ENCODE assay signal across 8 cellular contexts in the genomic region with DNA sequence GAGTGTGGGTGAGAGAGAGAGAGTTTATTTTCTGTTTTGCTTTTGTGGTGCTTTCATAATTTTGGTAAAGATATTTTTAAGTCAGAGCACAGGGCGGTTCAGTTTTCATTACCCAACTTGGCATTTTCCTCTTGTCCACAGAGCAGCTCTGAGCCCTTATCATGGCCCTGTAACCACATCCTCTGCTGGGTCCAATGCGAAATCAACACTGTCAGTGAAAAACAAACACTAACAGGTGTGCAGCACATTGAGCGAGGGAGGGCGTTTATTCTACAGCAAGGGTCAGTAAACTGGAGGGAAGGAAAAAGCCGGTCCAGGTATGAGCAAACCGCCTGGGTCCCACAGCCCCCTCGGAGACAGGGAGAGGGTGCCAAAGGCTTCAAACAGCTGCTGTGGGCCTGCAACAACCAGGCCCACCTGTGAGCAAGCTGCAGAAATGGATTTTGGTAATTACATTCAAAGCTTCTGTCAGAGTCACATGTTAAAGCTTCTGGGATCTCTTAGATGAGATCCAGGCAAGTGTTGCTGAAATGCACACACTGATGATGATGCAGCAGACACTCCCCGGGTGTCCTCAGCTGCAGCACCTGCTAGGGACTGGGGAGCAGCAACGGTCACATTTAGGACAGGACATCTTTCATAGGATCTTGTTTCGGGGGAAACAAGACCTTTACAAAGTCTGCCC.
DNase-seq lines count a peak whose midpoint lies in the region; ATAC-seq and TF ChIP-seq lines count a peak whose summit lies in the region.

No MANE protein-coding gene starts in this region.

- H2BK120ac ChIP-seq in mesenchymal stem cell (ENCODE audit: low read depth, low read length): no peak overlapping the region

- no peak overlapping the region for H2BK5ac ChIP-seq in mesenchymal stem cell (ENCODE audit: low read depth, low read length, poor library complexity, severe bottlenecking)

- H3K4me2 ChIP-seq in mesenchymal stem cell (ENCODE audit: low read length, poor library complexity, severe bottlenecking): no peak overlapping the region

- H3K36me3 ChIP-seq in GM06990 (ENCODE audit: control insufficient read depth, insufficient read depth, low read length): no peaks in the 10 kb centered on the region
- no peaks in the 10 kb centered on the region for H3K36me3 ChIP-seq in mesenchymal stem cell (ENCODE audit: control insufficient read depth in 1 of 2, insufficient read depth in 2 of 2, low read depth in 1 of 2, low read length in 2 of 2)
- H3K36me3 ChIP-seq in left lung: no peaks in the 10 kb centered on the region

- H3K4ac ChIP-seq in mesenchymal stem cell (ENCODE audit: low read depth in 1 of 2, low read length in 2 of 2): no peak overlapping the region

- no peak overlapping the region for H3K23ac ChIP-seq in mesenchymal stem cell (ENCODE audit: low read length in 2 of 2)

- no peaks in the 10 kb centered on the region for H3K79me1 ChIP-seq in mesenchymal stem cell (replicated peaks; ENCODE audit: low read length, poor library complexity, severe bottlenecking)

- peak; percentile 91 for ATAC-seq in GM21367 (IDR thresholded peaks at IDR 0.05; ENCODE audit: unreplicated experiment)
- ATAC-seq in HG03571 (IDR thresholded peaks at IDR 0.05; ENCODE audit: unreplicated experiment): peak; percentile 80
- no peak for ATAC-seq in left lung

- no peak overlapping the region for H3K9ac ChIP-seq in mesenchymal stem cell (ENCODE audit: low read length)

- 83% methylated on average over 10 of the region's 10 CpGs for WGBS in mesenchymal stem cell

- DNase-seq in GM06990 (ENCODE audit: extremely low read depth, insufficient read length) (peak; percentile 26), SHP77 treated with DMSO at 0.1 percent for 48 hours (lab: John Stamatoyannopoulos, UW) (peak; percentile 84), mesenchymal stem cell (peak; percentile 6), UCSD-AML1 (lab: John Stamatoyannopoulos, UW; ENCODE audit: unreplicated experiment) (no peak), amniotic stem cell (lab: John Stamatoyannopoulos, UW) (no peak), left lung (no peak)

- no peak overlapping the region for H3K14ac ChIP-seq in mesenchymal stem cell (ENCODE audit: low read length in 2 of 2)

- no peak overlapping the region for H3K4me3 ChIP-seq in GM06990 (replicated peaks; ENCODE audit: low read depth, low read length)
- H3K4me3 ChIP-seq in mesenchymal stem cell (ENCODE audit: insufficient read depth in 1 of 2, low read depth in 1 of 2, low read length in 2 of 2): no peak overlapping the region
- no peak overlapping the region for H3K4me3 ChIP-seq in left lung

- TF ChIP-seq CTCF in GM06990 (IDR thresholded peaks at IDR 0.05; ENCODE audit: insufficient read depth, low read length, poor library complexity, severe bottlenecking) (no peak), left lung (IDR thresholded peaks at IDR 0.05) (no peak)

- no peaks in the 10 kb centered on the region for H3K4me1 ChIP-seq in mesenchymal stem cell (ENCODE audit: control insufficient read depth, insufficient read depth, low read depth, low read length)
- H3K4me1 ChIP-seq in left lung: no peaks in the 10 kb centered on the region

- H2AFZ ChIP-seq in mesenchymal stem cell (ENCODE audit: low read depth, low read length): no peak overlapping the region

- H3K27me3 ChIP-seq in GM06990 (replicated peaks; ENCODE audit: control insufficient read depth, insufficient read depth, low read length): no peaks in the 10 kb centered on the region
- H3K27me3 ChIP-seq in mesenchymal stem cell (ENCODE audit: control insufficient read depth in 1 of 2, insufficient read depth in 1 of 2, low read length in 2 of 2): peaks cover under 1 to 4% of the 10 kb centered on the region in 2 experiments
- H3K27me3 ChIP-seq in left lung: no peaks in the 10 kb centered on the region

- no peak overlapping the region for H2BK12ac ChIP-seq in mesenchymal stem cell (ENCODE audit: low read length in 2 of 2)

- H4K91ac ChIP-seq in mesenchymal stem cell (ENCODE audit: low read length): no peak overlapping the region

- H2AK5ac ChIP-seq in mesenchymal stem cell (ENCODE audit: low read length, severe bottlenecking): no peak overlapping the region

- intact Hi-C loops in left lung (cut with DNase I): no loop called here

- H3K27ac ChIP-seq in mesenchymal stem cell (ENCODE audit: low read length, poor library complexity, severe bottlenecking) (no peak overlapping the region), left lung (no peak overlapping the region)

- no peaks in the 10 kb centered on the region for H3K9me3 ChIP-seq in mesenchymal stem cell (ENCODE audit: control insufficient read depth, low read length)
- no peaks in the 10 kb centered on the region for H3K9me3 ChIP-seq in left lung

- H3K18ac ChIP-seq in mesenchymal stem cell (ENCODE audit: low read depth in 1 of 2, low read length in 2 of 2): no peak overlapping the region

- no peak overlapping the region for H2BK15ac ChIP-seq in mesenchymal stem cell (ENCODE audit: low read depth, poor library complexity, severe bottlenecking)

- H4K8ac ChIP-seq in mesenchymal stem cell (ENCODE audit: low read length): no peak overlapping the region

Comparison
In these comparisons a context has a peak if more than half of its experiments do, and no peak if none do; other contexts are left out.
1. DNase-seq: peak in GM06990 (single experiment), SHP77 treated with DMSO at 0.1 percent for 48 hours (single experiment) and mesenchymal stem cell (single experiment); none in UCSD-AML1 (single experiment), amniotic stem cell (single experiment) and left lung (0 of 2).